ENCODE assay signal across 1 cellular context in the genomic region with DNA sequence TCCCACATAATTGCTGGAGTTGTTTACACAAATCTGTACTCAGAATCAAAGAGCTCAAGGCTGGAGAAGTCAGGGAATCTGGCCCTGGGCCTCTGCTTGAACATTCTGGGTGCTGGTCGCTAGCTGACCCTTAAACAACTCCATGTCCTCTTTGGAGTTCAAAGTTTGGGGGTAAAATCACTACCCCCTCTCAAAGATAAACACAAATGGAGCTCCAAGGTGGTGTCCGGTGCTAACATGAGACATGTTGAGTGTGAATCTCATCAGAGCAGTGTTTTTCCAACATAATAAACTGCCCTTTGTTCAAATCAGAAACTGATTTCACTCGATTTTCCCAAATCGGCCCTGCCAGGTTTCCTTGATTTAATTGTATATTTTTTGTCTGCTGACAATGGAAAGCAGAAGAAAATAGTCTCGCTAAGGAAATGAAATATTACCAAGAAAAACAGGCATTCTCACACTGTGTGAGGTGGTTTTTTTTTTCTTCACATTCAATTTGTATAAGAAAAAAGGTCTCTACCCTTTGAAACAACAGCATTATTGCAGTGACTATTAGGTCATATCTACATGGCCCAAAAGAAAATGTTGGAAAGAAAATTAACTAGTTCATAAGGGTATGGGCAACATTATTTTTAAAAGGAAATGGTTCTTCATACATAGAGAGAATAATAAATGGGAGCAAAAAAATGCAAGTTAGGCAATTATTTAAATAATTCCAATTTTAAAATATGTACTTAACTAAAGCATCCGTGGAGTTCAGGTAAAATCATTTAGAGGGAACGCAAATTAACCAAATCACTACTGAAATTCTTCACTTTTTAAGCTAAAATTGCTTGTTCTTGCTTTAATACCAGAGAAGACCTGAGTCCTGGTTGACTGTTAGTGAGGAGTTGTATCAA.
TF ChIP-seq lines count a peak whose summit lies in the region.

No MANE protein-coding gene starts in this region.

TF ChIP-seq in HepG2, 621 proteins besides CTCF, POLR2A, EP300 and RAD21 (continued from another document and continues in another):
- TF ChIP-seq, protein P1, sequence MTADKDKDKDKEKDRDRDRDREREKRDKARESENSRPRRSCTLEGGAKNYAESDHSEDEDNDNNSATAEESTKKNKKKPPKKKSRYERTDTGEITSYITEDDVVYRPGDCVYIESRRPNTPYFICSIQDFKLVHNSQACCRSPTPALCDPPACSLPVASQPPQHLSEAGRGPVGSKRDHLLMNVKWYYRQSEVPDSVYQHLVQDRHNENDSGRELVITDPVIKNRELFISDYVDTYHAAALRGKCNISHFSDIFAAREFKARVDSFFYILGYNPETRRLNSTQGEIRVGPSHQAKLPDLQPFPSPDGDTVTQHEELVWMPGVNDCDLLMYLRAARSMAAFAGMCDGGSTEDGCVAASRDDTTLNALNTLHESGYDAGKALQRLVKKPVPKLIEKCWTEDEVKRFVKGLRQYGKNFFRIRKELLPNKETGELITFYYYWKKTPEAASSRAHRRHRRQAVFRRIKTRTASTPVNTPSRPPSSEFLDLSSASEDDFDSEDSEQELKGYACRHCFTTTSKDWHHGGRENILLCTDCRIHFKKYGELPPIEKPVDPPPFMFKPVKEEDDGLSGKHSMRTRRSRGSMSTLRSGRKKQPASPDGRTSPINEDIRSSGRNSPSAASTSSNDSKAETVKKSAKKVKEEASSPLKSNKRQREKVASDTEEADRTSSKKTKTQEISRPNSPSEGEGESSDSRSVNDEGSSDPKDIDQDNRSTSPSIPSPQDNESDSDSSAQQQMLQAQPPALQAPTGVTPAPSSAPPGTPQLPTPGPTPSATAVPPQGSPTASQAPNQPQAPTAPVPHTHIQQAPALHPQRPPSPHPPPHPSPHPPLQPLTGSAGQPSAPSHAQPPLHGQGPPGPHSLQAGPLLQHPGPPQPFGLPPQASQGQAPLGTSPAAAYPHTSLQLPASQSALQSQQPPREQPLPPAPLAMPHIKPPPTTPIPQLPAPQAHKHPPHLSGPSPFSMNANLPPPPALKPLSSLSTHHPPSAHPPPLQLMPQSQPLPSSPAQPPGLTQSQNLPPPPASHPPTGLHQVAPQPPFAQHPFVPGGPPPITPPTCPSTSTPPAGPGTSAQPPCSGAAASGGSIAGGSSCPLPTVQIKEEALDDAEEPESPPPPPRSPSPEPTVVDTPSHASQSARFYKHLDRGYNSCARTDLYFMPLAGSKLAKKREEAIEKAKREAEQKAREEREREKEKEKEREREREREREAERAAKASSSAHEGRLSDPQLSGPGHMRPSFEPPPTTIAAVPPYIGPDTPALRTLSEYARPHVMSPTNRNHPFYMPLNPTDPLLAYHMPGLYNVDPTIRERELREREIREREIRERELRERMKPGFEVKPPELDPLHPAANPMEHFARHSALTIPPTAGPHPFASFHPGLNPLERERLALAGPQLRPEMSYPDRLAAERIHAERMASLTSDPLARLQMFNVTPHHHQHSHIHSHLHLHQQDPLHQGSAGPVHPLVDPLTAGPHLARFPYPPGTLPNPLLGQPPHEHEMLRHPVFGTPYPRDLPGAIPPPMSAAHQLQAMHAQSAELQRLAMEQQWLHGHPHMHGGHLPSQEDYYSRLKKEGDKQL (CRISPR knock-in tag; IDR thresholded peaks at IDR 0.05; ENCODE audit: low read depth) = 0 out of 2 replicates have a peak, but pooled peaks have one; percentile 67
- no peak for TF ChIP-seq GABPA (IDR thresholded peaks at IDR 0.05; ENCODE audit: low read depth, low read length)
- 0 out of 2 replicates have a peak, but pooled peaks have one; percentile 10 for TF ChIP-seq GABPA (CRISPR knock-in tag; IDR thresholded peaks at IDR 0.05; ENCODE audit: low read depth)
- peak; percentile 59; the same call in 1 of the 2 replicates for TF ChIP-seq KMT2A (CRISPR knock-in tag; IDR thresholded peaks at IDR 0.05)
- TF ChIP-seq, protein P2, sequence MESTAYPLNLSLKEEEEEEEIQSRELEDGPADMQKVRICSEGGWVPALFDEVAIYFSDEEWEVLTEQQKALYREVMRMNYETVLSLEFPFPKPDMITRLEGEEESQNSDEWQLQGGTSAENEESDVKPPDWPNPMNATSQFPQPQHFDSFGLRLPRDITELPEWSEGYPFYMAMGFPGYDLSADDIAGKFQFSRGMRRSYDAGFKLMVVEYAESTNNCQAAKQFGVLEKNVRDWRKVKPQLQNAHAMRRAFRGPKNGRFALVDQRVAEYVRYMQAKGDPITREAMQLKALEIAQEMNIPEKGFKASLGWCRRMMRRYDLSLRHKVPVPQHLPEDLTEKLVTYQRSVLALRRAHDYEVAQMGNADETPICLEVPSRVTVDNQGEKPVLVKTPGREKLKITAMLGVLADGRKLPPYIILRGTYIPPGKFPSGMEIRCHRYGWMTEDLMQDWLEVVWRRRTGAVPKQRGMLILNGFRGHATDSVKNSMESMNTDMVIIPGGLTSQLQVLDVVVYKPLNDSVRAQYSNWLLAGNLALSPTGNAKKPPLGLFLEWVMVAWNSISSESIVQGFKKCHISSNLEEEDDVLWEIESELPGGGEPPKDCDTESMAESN (CRISPR knock-in tag; conservative IDR thresholded peaks at IDR 0.05) = 0 out of 2 replicates have a peak, but pooled peaks have one; percentile 21
- TF ChIP-seq, protein P3, sequence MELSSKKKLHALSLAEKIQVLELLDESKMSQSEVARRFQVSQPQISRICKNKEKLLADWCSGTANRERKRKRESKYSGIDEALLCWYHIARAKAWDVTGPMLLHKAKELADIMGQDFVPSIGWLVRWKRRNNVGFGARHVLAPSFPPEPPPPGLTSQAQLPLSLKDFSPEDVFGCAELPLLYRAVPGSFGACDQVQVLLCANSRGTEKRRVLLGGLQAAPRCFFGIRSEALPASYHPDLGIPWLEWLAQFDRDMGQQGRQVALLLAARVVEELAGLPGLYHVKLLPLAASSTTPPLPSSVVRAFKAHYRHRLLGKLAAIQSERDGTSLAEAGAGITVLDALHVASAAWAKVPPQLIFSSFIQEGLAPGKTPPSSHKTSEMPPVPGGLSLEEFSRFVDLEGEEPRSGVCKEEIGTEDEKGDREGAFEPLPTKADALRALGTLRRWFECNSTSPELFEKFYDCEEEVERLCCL (CRISPR knock-in tag; IDR thresholded peaks at IDR 0.05; ENCODE audit: borderline replicate concordance) = no peak
- TF ChIP-seq ZNF614 (CRISPR knock-in tag; IDR thresholded peaks at IDR 0.05; ENCODE audit: borderline replicate concordance) = peak; percentile 50; the same call in 1 of the 2 replicates
- 0 out of 2 replicates have a peak, but pooled peaks have one; percentile 49 for TF ChIP-seq KLF6 (CRISPR knock-in tag; IDR thresholded peaks at IDR 0.05)
- TF ChIP-seq ZNF24 (IDR thresholded peaks at IDR 0.05) = no peak; the same call in 1 of the 2 replicates
- TF ChIP-seq, protein P4, sequence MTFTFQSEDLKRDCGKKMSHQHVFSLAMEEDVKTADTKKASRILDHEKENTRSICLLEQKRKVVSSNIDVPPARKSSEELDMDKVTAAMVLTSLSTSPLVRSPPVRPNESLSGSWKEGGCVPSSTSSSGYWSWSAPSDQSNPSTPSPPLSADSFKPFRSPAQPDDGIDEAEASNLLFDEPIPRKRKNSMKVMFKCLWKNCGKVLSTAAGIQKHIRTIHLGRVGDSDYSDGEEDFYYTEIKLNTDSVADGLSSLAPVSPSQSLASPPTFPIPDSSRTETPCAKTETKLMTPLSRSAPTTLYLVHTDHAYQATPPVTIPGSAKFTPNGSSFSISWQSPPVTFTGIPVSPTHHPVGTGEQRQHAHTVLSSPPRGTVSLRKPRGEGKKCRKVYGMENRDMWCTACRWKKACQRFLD (CRISPR knock-in tag; IDR thresholded peaks at IDR 0.05; ENCODE audit: borderline replicate concordance) = no peak
- TF ChIP-seq, protein P5, sequence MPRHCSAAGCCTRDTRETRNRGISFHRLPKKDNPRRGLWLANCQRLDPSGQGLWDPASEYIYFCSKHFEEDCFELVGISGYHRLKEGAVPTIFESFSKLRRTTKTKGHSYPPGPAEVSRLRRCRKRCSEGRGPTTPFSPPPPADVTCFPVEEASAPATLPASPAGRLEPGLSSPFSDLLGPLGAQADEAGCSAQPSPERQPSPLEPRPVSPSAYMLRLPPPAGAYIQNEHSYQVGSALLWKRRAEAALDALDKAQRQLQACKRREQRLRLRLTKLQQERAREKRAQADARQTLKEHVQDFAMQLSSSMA (CRISPR knock-in tag; IDR thresholded peaks at IDR 0.05) = no peak
- peak; percentile 99 for TF ChIP-seq GFI1 (CRISPR knock-in tag; IDR thresholded peaks at IDR 0.05; ENCODE audit: borderline replicate concordance)
- TF ChIP-seq, protein P6, sequence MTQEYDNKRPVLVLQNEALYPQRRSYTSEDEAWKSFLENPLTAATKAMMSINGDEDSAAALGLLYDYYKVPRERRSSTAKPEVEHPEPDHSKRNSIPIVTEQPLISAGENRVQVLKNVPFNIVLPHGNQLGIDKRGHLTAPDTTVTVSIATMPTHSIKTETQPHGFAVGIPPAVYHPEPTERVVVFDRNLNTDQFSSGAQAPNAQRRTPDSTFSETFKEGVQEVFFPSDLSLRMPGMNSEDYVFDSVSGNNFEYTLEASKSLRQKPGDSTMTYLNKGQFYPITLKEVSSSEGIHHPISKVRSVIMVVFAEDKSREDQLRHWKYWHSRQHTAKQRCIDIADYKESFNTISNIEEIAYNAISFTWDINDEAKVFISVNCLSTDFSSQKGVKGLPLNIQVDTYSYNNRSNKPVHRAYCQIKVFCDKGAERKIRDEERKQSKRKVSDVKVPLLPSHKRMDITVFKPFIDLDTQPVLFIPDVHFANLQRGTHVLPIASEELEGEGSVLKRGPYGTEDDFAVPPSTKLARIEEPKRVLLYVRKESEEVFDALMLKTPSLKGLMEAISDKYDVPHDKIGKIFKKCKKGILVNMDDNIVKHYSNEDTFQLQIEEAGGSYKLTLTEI (CRISPR knock-in tag; conservative IDR thresholded peaks at IDR 0.05) = no peak
- TF ChIP-seq ZNF510 (CRISPR knock-in tag; IDR thresholded peaks at IDR 0.05; ENCODE audit: low read depth) = no peak
- no peak for TF ChIP-seq RBM39 (IDR thresholded peaks at IDR 0.05; ENCODE audit: low read depth, low read length, poor library complexity, severe bottlenecking)
- no peak for TF ChIP-seq RBAK (CRISPR knock-in tag; IDR thresholded peaks at IDR 0.05)
- TF ChIP-seq, protein P7, sequence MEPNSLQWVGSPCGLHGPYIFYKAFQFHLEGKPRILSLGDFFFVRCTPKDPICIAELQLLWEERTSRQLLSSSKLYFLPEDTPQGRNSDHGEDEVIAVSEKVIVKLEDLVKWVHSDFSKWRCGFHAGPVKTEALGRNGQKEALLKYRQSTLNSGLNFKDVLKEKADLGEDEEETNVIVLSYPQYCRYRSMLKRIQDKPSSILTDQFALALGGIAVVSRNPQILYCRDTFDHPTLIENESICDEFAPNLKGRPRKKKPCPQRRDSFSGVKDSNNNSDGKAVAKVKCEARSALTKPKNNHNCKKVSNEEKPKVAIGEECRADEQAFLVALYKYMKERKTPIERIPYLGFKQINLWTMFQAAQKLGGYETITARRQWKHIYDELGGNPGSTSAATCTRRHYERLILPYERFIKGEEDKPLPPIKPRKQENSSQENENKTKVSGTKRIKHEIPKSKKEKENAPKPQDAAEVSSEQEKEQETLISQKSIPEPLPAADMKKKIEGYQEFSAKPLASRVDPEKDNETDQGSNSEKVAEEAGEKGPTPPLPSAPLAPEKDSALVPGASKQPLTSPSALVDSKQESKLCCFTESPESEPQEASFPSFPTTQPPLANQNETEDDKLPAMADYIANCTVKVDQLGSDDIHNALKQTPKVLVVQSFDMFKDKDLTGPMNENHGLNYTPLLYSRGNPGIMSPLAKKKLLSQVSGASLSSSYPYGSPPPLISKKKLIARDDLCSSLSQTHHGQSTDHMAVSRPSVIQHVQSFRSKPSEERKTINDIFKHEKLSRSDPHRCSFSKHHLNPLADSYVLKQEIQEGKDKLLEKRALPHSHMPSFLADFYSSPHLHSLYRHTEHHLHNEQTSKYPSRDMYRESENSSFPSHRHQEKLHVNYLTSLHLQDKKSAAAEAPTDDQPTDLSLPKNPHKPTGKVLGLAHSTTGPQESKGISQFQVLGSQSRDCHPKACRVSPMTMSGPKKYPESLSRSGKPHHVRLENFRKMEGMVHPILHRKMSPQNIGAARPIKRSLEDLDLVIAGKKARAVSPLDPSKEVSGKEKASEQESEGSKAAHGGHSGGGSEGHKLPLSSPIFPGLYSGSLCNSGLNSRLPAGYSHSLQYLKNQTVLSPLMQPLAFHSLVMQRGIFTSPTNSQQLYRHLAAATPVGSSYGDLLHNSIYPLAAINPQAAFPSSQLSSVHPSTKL (CRISPR knock-in tag; IDR thresholded peaks at IDR 0.05) = peak; percentile 95
- peak; percentile 62; the same call in 1 of the 2 replicates for TF ChIP-seq POGZ (CRISPR knock-in tag; IDR thresholded peaks at IDR 0.05)
- TF ChIP-seq ARNT2 (CRISPR knock-in tag; IDR thresholded peaks at IDR 0.05; ENCODE audit: low read depth) = no peak
- peak; percentile 80 for TF ChIP-seq FOXO1 (CRISPR knock-in tag; IDR thresholded peaks at IDR 0.05)
- 0 out of 2 replicates have a peak, but pooled peaks have one; percentile 34 for TF ChIP-seq ZNF629 (CRISPR knock-in tag; conservative IDR thresholded peaks at IDR 0.05)
- no peak for TF ChIP-seq ZNF333 (CRISPR knock-in tag; IDR thresholded peaks at IDR 0.05; ENCODE audit: borderline replicate concordance)
- TF ChIP-seq ZNF235 (CRISPR knock-in tag; IDR thresholded peaks at IDR 0.05; ENCODE audit: borderline replicate concordance) = no peak
- TF ChIP-seq ZNF331 (CRISPR knock-in tag; IDR thresholded peaks at IDR 0.05) = peak; percentile 43; the same call in 1 of the 2 replicates
- TF ChIP-seq HDAC1 (CRISPR knock-in tag; IDR thresholded peaks at IDR 0.05) = peak; percentile 54; the same call in 1 of the 2 replicates
- peak; percentile 70; the same call in 1 of the 2 replicates for TF ChIP-seq RXRB (CRISPR knock-in tag; IDR thresholded peaks at IDR 0.05; ENCODE audit: borderline replicate concordance)
- TF ChIP-seq, protein P8, sequence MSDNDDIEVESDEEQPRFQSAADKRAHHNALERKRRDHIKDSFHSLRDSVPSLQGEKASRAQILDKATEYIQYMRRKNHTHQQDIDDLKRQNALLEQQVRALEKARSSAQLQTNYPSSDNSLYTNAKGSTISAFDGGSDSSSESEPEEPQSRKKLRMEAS (IDR thresholded peaks at IDR 0.05) = peak; percentile 42; the same call in 1 of the 2 replicates
- TF ChIP-seq FOXK1 (CRISPR knock-in tag; IDR thresholded peaks at IDR 0.05; ENCODE audit: borderline replicate concordance, low read depth) = peak; percentile 65; the same call in 1 of the 2 replicates
- TF ChIP-seq ZNF44 (CRISPR knock-in tag; IDR thresholded peaks at IDR 0.05) = 0 out of 2 replicates have a peak, but pooled peaks have one; percentile 51
- TF ChIP-seq HDAC2 (CRISPR knock-in tag; IDR thresholded peaks at IDR 0.05) = peak; percentile 96
- TF ChIP-seq, protein P9, sequence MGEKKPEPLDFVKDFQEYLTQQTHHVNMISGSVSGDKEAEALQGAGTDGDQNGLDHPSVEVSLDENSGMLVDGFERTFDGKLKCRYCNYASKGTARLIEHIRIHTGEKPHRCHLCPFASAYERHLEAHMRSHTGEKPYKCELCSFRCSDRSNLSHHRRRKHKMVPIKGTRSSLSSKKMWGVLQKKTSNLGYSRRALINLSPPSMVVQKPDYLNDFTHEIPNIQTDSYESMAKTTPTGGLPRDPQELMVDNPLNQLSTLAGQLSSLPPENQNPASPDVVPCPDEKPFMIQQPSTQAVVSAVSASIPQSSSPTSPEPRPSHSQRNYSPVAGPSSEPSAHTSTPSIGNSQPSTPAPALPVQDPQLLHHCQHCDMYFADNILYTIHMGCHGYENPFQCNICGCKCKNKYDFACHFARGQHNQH (CRISPR knock-in tag; IDR thresholded peaks at IDR 0.05) = peak; percentile 70; the same call in 1 of the 2 replicates
- 0 out of 2 replicates have a peak, but pooled peaks have one; percentile 19 for TF ChIP-seq TBX3 (IDR thresholded peaks at IDR 0.05; ENCODE audit: borderline replicate concordance)
- TF ChIP-seq ELF3 (CRISPR knock-in tag; IDR thresholded peaks at IDR 0.05) = peak; percentile 54; the same call in 1 of the 2 replicates
